8 cellular contexts compared by ENCODE assay signal in the genomic region with DNA sequence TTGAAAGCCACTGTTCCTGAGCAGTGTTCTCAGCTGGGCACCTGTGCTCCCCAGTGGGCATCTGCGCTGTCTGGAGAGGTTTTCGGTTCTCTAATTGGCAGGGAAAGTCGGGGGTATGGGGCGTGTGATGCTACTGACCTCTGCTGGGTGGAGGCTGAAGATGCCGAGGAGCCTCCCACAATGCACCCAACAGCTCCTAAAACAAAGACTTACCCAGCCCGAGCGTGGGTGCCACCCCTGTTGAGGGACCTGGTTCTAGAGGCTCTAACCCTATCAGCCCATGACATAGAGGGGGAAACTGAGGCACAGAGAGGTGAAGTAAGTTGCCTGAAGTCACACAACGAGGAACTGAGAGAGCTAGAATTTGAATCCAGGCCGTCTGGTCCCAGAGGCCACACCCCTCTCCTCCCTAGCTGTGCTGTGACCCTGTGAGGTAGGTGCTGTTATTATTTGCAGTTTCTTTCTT. TPM values are rescaled to one million over a fixed set of nuclear protein-coding genes. Genes with fewer than 3 reads are reported as not detected.
DNase-seq lines count a peak whose midpoint lies in the region; ATAC-seq, FAIRE-seq and TF ChIP-seq lines count a peak whose summit lies in the region.

No MANE protein-coding gene starts in this region.

- peak; percentile 83 for TF ChIP-seq CTCF in RWPE2 (IDR thresholded peaks at IDR 0.05; ENCODE audit: poor library complexity, severe bottlenecking)
- TF ChIP-seq CTCF in adrenal gland (IDR thresholded peaks at IDR 0.05): peak in 5 of 6 experiments; percentile 38 to 55 (median 45)
- TF ChIP-seq CTCF in kidney (IDR thresholded peaks at IDR 0.05; ENCODE audit: borderline replicate concordance, extremely low read depth, insufficient read depth): peak; percentile 10

- 17 to 58% (median 18%) methylated on average over 2 to 9 of the region's 9 CpGs for WGBS in adrenal gland, 4 donors

- no peaks in the 10 kb centered on the region for H3K4me1 ChIP-seq in RWPE2 (ENCODE audit: insufficient read depth, poor library complexity, severe bottlenecking)
- H3K4me1 ChIP-seq in adrenal gland (replicated peaks in 1 of 2): no peaks in the 10 kb centered on the region
- H3K4me1 ChIP-seq in kidney (ENCODE audit: control insufficient read depth in 1 of 2, insufficient read depth in 1 of 2, low read depth in 1 of 2, low read length in 2 of 2): no peaks in the 10 kb centered on the region

- no peaks in the 10 kb centered on the region for H3K27me3 ChIP-seq in RWPE2 (ENCODE audit: insufficient read depth, poor library complexity, severe bottlenecking)
- H3K27me3 ChIP-seq in adrenal gland: no peaks in the 10 kb centered on the region

- no peak overlapping the region for H3K27ac ChIP-seq in RWPE2 (ENCODE audit: poor library complexity, severe bottlenecking)
- no peak overlapping the region for H3K27ac ChIP-seq in adrenal gland
- H3K27ac ChIP-seq in kidney (ENCODE audit: low read depth in 2 of 2, low read length in 2 of 2): no peak overlapping the region

- peak; percentile 73 for ATAC-seq in RWPE2 (ENCODE audit: low read depth)
- no peak for ATAC-seq in HG03159 (IDR thresholded peaks at IDR 0.05; ENCODE audit: unreplicated experiment)

- H3K9ac ChIP-seq in kidney (ENCODE audit: low read length in 2 of 2): no peak overlapping the region

- FAIRE-seq in kidney (lab: Jason Lieb, UNC): no peak

- TF ChIP-seq POLR2A in adrenal gland (IDR thresholded peaks at IDR 0.05): no peak

- H3K36me3 ChIP-seq in RWPE2 (ENCODE audit: low read depth) (no peaks in the 10 kb centered on the region), adrenal gland (replicated peaks in 1 of 2) (no peaks in the 10 kb centered on the region), kidney (ENCODE audit: control insufficient read depth in 1 of 2, insufficient read depth in 2 of 2, low read length in 2 of 2) (no peaks in the 10 kb centered on the region)

- no peak overlapping the region for H3K4me3 ChIP-seq in RWPE2 (ENCODE audit: severe bottlenecking)
- no peak overlapping the region for H3K4me3 ChIP-seq in adrenal gland
- H3K4me3 ChIP-seq in kidney (ENCODE audit: low read length in 2 of 2): no peak overlapping the region

- intact Hi-C loops in adrenal gland (cut with DNase I) (no loop called here), kidney (cut with DNase I) (no loop called here)

- H3K9me3 ChIP-seq in RWPE2 (ENCODE audit: severe bottlenecking) (no peaks in the 10 kb centered on the region), adrenal gland (replicated peaks in 1 of 3) (no peaks in the 10 kb centered on the region), kidney (ENCODE audit: control insufficient read depth in 1 of 2, low read length in 2 of 2) (no peaks in the 10 kb centered on the region)

- peak; percentile 22 for DNase-seq in activated T-cell treated with anti-CD3 and anti-CD28 coated beads for 1 hour (ENCODE audit: low read depth)
- no peak for DNase-seq in activated T-cell treated with anti-CD3 and anti-CD28 coated beads for 4 hours
- peak; percentile 49 for DNase-seq in KG1 (lab: John Stamatoyannopoulos, UW)
- DNase-seq in RWPE2 (ENCODE audit: low spot score): no peak
- DNase-seq in adrenal gland: peak in 4 of 7 donors; percentile 61 to 74 (median 63)
- DNase-seq in kidney: no peak
- no peak for DNase-seq in NCI-H187 treated with DMSO at 0.1 percent for 48 hours (lab: John Stamatoyannopoulos, UW)

RNA-seq across cellular contexts. Expression of a gene that starts 2.3 kb away (rescaled TPM):
- total RNA-seq in adrenal gland (not detected), kidney (not detected)
- polyA plus RNA-seq in adrenal gland (not detected), kidney (ENCODE audit: insufficient read depth, low read depth, low replicate concordance) (not detected)

RNA-seq across cellular contexts. Expression of a gene that starts 6.0 kb away (rescaled TPM):
- under 1 TPM in 1 of 8 donors, not detected in 7; 0.75 TPM for total RNA-seq in adrenal gland
- 1 to 10 TPM in 1 of 3 donors, under 1 TPM in 1, not detected in 1; 0.24 to 1.6 TPM for polyA plus RNA-seq in adrenal gland
- total RNA-seq in kidney: 15.9 TPM
- 0.41 TPM for polyA plus RNA-seq in kidney (ENCODE audit: insufficient read depth, low read depth, low replicate concordance)

RNA-seq across cellular contexts. Expression of a gene that starts 10.1 kb away (rescaled TPM):
- total RNA-seq in adrenal gland (1,000 to 10,000 TPM; 1,183 to 3,315 (median 1,866) TPM), kidney (986 TPM)
- polyA plus RNA-seq in adrenal gland (1,000 to 10,000 TPM in 2 of 3 donors, 100 to 1,000 TPM in 1; 575 to 5,137 (median 3,671) TPM), kidney (ENCODE audit: insufficient read depth, low read depth, low replicate concordance) (1,596 TPM)

RNA-seq across cellular contexts. Expression of a gene that starts 10.5 kb away (rescaled TPM):
- total RNA-seq in adrenal gland (10 to 100 TPM; 11.7 to 27.9 (median 18.5) TPM), kidney (23.3 TPM)
- polyA plus RNA-seq in adrenal gland (10 to 100 TPM in 2 of 3 donors, 1 to 10 TPM in 1; 4.3 to 29.9 (median 12.6) TPM), kidney (ENCODE audit: insufficient read depth, low read depth, low replicate concordance) (37.2 TPM)

RNA-seq across cellular contexts. Expression of a gene that starts 28.3 kb away (rescaled TPM):
- 10 to 100 TPM; 30.1 to 78.3 (median 56.8) TPM for total RNA-seq in adrenal gland
- polyA plus RNA-seq in adrenal gland: 10 to 100 TPM; 11.5 to 80.6 (median 57.9) TPM
- 14.5 TPM for total RNA-seq in kidney
- polyA plus RNA-seq in kidney (ENCODE audit: insufficient read depth, low read depth, low replicate concordance): 20.4 TPM

Comparison
In these comparisons a context has a peak if more than half of its experiments do, and no peak if none do; other contexts are left out.
1. DNase-seq: peak in activated T-cell treated with anti-CD3 and anti-CD28 coated beads for 1 hour (single experiment), KG1 (single experiment) and adrenal gland (4 of 7); none in activated T-cell treated with anti-CD3 and anti-CD28 coated beads for 4 hours (single experiment), RWPE2 (single experiment), kidney (single experiment) and NCI-H187 treated with DMSO at 0.1 percent for 48 hours (single experiment).
2. CTCF ChIP-seq: peak in every context shown above with its lines; median percentile 83 in RWPE2; 45 in adrenal gland; 10 in kidney.